ENCODE assay signal across 8 cellular contexts in the genomic region with DNA sequence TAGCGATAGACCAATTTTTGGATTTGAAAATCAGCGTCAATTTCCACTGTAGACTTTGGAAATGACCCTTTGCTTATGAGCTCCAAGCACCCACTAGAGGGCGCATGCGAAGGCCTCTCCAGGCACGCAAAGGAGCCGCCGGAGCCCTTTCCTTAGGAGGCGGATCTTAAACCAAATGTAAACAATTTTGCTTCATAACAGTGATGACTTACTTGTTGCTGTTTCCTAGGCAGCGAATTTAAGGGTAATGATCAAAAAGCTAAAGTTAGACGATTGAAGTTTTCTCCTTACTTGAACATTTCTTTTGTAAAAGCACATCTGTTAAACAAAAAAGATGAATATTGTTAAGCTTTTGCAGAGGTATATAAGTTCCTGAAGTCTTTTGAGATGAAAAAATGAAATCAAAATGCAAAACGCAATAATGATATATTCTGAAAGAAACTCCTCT. TPM values are rescaled to one million over a fixed set of nuclear protein-coding genes. Genes with fewer than 3 reads are reported as not detected.
A peak's percentile ranks its signal among the peaks of the same experiment; 100 is the strongest.
DNase-seq lines count a peak whose midpoint lies in the region; ATAC-seq and TF ChIP-seq lines count a peak whose summit lies in the region.

No MANE protein-coding gene starts in this region.

- H3K27me3 Mint-ChIP-seq in CD4-positive, CD25-positive, alpha-beta regulatory T cell: peaks cover 20% of the 10 kb centered on the region
- peaks cover 17 to 29% of the 10 kb centered on the region in 2 donors for H3K27me3 Mint-ChIP-seq in effector memory CD8-positive, alpha-beta T cell

- no peaks in the 10 kb centered on the region for H3K9me3 Mint-ChIP-seq in CD4-positive, CD25-positive, alpha-beta regulatory T cell
- H3K9me3 Mint-ChIP-seq in effector memory CD8-positive, alpha-beta T cell: no peaks in the 10 kb centered on the region

- peaks cover 3% of the 10 kb centered on the region for H3K4me1 ChIP-seq in CD4-positive, CD25-positive, alpha-beta regulatory T cell (ENCODE audit: control insufficient read depth, insufficient read depth, low read length, poor library complexity, severe bottlenecking)
- H3K4me1 ChIP-seq in mesenchymal stem cell (ENCODE audit: control insufficient read depth, insufficient read depth, low read depth, low read length): no peaks in the 10 kb centered on the region

- no peak overlapping the region for H2BK15ac ChIP-seq in mesenchymal stem cell (ENCODE audit: low read depth, poor library complexity, severe bottlenecking)

- H3K9ac ChIP-seq in mesenchymal stem cell (ENCODE audit: low read length): peak overlapping the region; percentile 20

- no peak overlapping the region for H2BK12ac ChIP-seq in mesenchymal stem cell (ENCODE audit: low read length in 2 of 2)

- no peak overlapping the region for H3K4me2 ChIP-seq in mesenchymal stem cell (ENCODE audit: low read length, poor library complexity, severe bottlenecking)

- no peak overlapping the region for H4K8ac ChIP-seq in mesenchymal stem cell (ENCODE audit: low read length)

- H3K36me3 ChIP-seq in CD4-positive, CD25-positive, alpha-beta regulatory T cell (ENCODE audit: control insufficient read depth, insufficient read depth, low read length): no peaks in the 10 kb centered on the region
- no peaks in the 10 kb centered on the region for H3K36me3 ChIP-seq in mesenchymal stem cell (ENCODE audit: control insufficient read depth in 1 of 2, insufficient read depth in 2 of 2, low read depth in 1 of 2, low read length in 2 of 2)

- H3K4me1 Mint-ChIP-seq in CD4-positive, CD25-positive, alpha-beta regulatory T cell: peaks cover 0 to 6% (median 0%) of the 10 kb centered on the region in 4 donors
- peaks cover 4 to 5% of the 10 kb centered on the region in 2 donors for H3K4me1 Mint-ChIP-seq in effector memory CD8-positive, alpha-beta T cell (ENCODE audit: low read depth in 2 of 2)

- no peak overlapping the region for H3K23ac ChIP-seq in mesenchymal stem cell (ENCODE audit: low read length in 2 of 2)

- no peak overlapping the region for H4K91ac ChIP-seq in mesenchymal stem cell (ENCODE audit: low read length)

- H3K9me3 ChIP-seq in CD4-positive, CD25-positive, alpha-beta regulatory T cell (ENCODE audit: control insufficient read depth in 2 of 2, low read length in 2 of 2): no peaks in the 10 kb centered on the region
- no peaks in the 10 kb centered on the region for H3K9me3 ChIP-seq in mesenchymal stem cell (ENCODE audit: control insufficient read depth, low read length)

- H3K4me3 Mint-ChIP-seq in CD4-positive, CD25-positive, alpha-beta regulatory T cell: no peak overlapping the region
- H3K4me3 Mint-ChIP-seq in effector memory CD8-positive, alpha-beta T cell: no peak overlapping the region

- H3K4ac ChIP-seq in mesenchymal stem cell (ENCODE audit: low read depth in 1 of 2, low read length in 2 of 2): no peak overlapping the region

- no peak overlapping the region for H3K18ac ChIP-seq in mesenchymal stem cell (ENCODE audit: low read depth in 1 of 2, low read length in 2 of 2)

- H3K79me1 ChIP-seq in mesenchymal stem cell (replicated peaks; ENCODE audit: low read length, poor library complexity, severe bottlenecking): no peaks in the 10 kb centered on the region

- peak; percentile 47 to 83 (median 52) for DNase-seq in CD4-positive, CD25-positive, alpha-beta regulatory T cell
- peak; percentile 63 for DNase-seq in HFF-Myc (ENCODE audit: extremely low read depth, low read depth)
- DNase-seq in NOMO-1 treated with DMSO at 0.1 percent for 48 hours (lab: John Stamatoyannopoulos, UW; ENCODE audit: unreplicated experiment): peak; percentile 60
- DNase-seq in activated CD8-positive, alpha-beta memory T cell treated with anti-CD3 and anti-CD28 coated beads for 4 hours (ENCODE audit: low read depth in 2 of 2): peak; percentile 49 to 51
- DNase-seq in effector memory CD8-positive, alpha-beta T cell: peak; percentile 59 to 64 (median 63)
- peak; percentile 91 for DNase-seq in mesenchymal stem cell
- peak; percentile 56 to 59 for DNase-seq in stimulated activated CD8-positive, alpha-beta memory T cell treated with anti-CD3 and anti-CD28 coated beads, Interleukin-15, amount 100 ng/mL, for 48 hours (ENCODE audit: low read depth in 2 of 2)

- H3K27ac Mint-ChIP-seq in CD4-positive, CD25-positive, alpha-beta regulatory T cell: peak overlapping the region in 1 of 3 donors; percentile 3
- no peak overlapping the region for H3K27ac Mint-ChIP-seq in effector memory CD8-positive, alpha-beta T cell

- no peak overlapping the region for H2AK5ac ChIP-seq in mesenchymal stem cell (ENCODE audit: low read length, severe bottlenecking)

- no peak overlapping the region for H2AFZ ChIP-seq in mesenchymal stem cell (ENCODE audit: low read depth, low read length)

- no peak overlapping the region for H2BK5ac ChIP-seq in mesenchymal stem cell (ENCODE audit: low read depth, low read length, poor library complexity, severe bottlenecking)

- peak; percentile 65 to 75 for ATAC-seq in CD4-positive, CD25-positive, alpha-beta regulatory T cell (ENCODE audit: low read depth in 2 of 2)
- ATAC-seq in effector memory CD8-positive, alpha-beta T cell (replicated peaks): peak; percentile 80
- no peak for ATAC-seq in GM21786 (IDR thresholded peaks at IDR 0.05; ENCODE audit: unreplicated experiment)

- no peak overlapping the region for H2BK120ac ChIP-seq in mesenchymal stem cell (ENCODE audit: low read depth, low read length)

- TF ChIP-seq CTCF in HFF-Myc (IDR thresholded peaks at IDR 0.05; ENCODE audit: low read depth, low read length, missing control alignments): peak; percentile 97

- no peaks in the 10 kb centered on the region for H3K27me3 ChIP-seq in CD4-positive, CD25-positive, alpha-beta regulatory T cell (ENCODE audit: control insufficient read depth, insufficient read depth, low read length)
- peaks cover 19 to 27% of the 10 kb centered on the region in 2 experiments for H3K27me3 ChIP-seq in mesenchymal stem cell (ENCODE audit: control insufficient read depth in 1 of 2, insufficient read depth in 1 of 2, low read length in 2 of 2)

- no peak overlapping the region for H3K27ac ChIP-seq in CD4-positive, CD25-positive, alpha-beta regulatory T cell (ENCODE audit: insufficient read depth, low read length, poor library complexity, severe bottlenecking)
- no peak overlapping the region for H3K27ac ChIP-seq in mesenchymal stem cell (ENCODE audit: low read length, poor library complexity, severe bottlenecking)

- H3K4me3 ChIP-seq in CD4-positive, CD25-positive, alpha-beta regulatory T cell (ENCODE audit: low read depth, low read length): peak overlapping the region; percentile 37
- H3K4me3 ChIP-seq in HFF-Myc (replicated peaks; ENCODE audit: low read depth, low read length) (no peak overlapping the region), mesenchymal stem cell (ENCODE audit: insufficient read depth in 1 of 2, low read depth in 1 of 2, low read length in 2 of 2) (no peak overlapping the region)

- 9% methylated on average over 8 of the region's 11 CpGs for WGBS in mesenchymal stem cell

- H3K36me3 Mint-ChIP-seq in CD4-positive, CD25-positive, alpha-beta regulatory T cell: no peaks in the 10 kb centered on the region
- no peaks in the 10 kb centered on the region for H3K36me3 Mint-ChIP-seq in effector memory CD8-positive, alpha-beta T cell (ENCODE audit: insufficient read depth)

- no peak overlapping the region for H3K14ac ChIP-seq in mesenchymal stem cell (ENCODE audit: low read length in 2 of 2)

RNA-seq across cellular contexts. Expression of gene EXOC2, which starts 29.2 kb away (rescaled TPM):
- 35.9 TPM for total RNA-seq in CD4-positive, CD25-positive, alpha-beta regulatory T cell
- polyA plus RNA-seq in CD4-positive, CD25-positive, alpha-beta regulatory T cell: 10 to 100 TPM; 33.1 to 43.6 (median 39.4) TPM
- polyA plus RNA-seq in mesenchymal stem cell (2013, experiment 1 of 2): 15.7 TPM
- polyA plus RNA-seq in mesenchymal stem cell (2013, experiment 2 of 2): 15.8 TPM
